23 cellular contexts compared by ENCODE assay signal in the genomic region with DNA sequence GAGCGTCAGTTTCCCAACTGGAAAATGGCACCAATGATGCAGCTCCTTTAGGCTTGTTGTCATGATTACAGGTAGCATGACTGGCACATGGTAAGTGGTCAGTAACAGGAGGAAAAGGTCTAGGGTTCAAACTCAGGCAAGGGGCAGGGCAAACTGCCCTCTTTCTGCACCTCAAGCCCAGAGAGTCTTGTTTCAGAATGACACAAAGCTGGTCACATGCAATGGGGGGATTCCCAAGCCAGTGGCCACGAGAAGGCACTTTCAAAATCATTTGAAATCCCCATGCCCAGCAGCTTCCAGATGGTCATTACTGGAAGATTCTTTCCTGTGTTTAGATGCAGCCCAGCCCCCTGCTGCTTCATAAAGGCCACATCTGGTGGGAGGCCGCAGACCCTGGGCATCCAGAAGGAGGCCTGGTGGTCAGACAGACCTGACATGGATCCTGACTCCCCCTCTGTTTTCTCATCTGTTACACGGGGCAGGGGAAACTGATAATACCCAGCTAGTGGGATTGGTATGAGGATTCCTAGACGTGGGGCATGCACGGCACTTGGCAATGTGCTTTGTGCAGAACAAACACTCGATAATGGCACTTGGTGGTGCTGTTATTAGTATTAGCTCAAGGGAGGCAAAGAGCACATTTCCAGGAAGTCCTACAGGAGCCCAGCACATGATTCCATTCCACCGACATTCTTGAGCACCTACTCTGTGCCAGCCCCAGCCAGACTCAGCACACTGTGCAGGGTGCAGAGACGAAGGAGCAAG. TPM values are rescaled to one million over a fixed set of nuclear protein-coding genes. Genes with fewer than 3 reads are reported as not detected.
DNase-seq lines count a peak whose midpoint lies in the region; ATAC-seq, FAIRE-seq and TF ChIP-seq lines count a peak whose summit lies in the region.
"Had no signal": no experiment of that assay in that cellular context is flagged by ENCODE, and none has a peak within 500 bp of the region (broad histone marks: within the 10 kb centered on the region; RNA-seq: fewer than 3 reads in every experiment).

No MANE protein-coding gene starts in this region.

- no peak for TF ChIP-seq CTCF in GM20000 (IDR thresholded peaks at IDR 0.05; ENCODE audit: extremely low read depth, missing control alignments)
- no peak for TF ChIP-seq CTCF in sigmoid colon (IDR thresholded peaks at IDR 0.05)
- TF ChIP-seq CTCF in omental fat pad (IDR thresholded peaks at IDR 0.05) = no peak

- DNase-seq in GM12892 (ENCODE audit: insufficient read length) = no peak
- DNase-seq in GM20000 (ENCODE audit: low spot score) = peak; percentile 68
- DNase-seq in sigmoid colon = peak; percentile 14
- no peak for DNase-seq in NCI-H2029 treated with DMSO at 0.1 percent for 48 hours (lab: John Stamatoyannopoulos, UW)
- no peak for DNase-seq in omental fat pad (ENCODE audit: low spot score)
- DNase-seq: activated naive CD4-positive, alpha-beta T cell treated with Interleukin-2 at 50 U/mL for 16 hours; body of pancreas; DMS79 treated with DMSO at 0.1 percent for 48 hours; HCEC 1CT; heart right ventricle; NCI-H1694; NCI-H510A treated with DMSO at 0.1 percent for 48 hours; ovary; SW 1271 had no signal

- 76 to 83% methylated on average over 9 of the region's 9 CpGs for WGBS in sigmoid colon, 2 donors

- H3K27ac ChIP-seq in sigmoid colon = no peak overlapping the region
- H3K27ac ChIP-seq: body of pancreas, heart right ventricle, ovary had no signal

- TF ChIP-seq EP300 in sigmoid colon (IDR thresholded peaks at IDR 0.05) = no peak

- peak; percentile 63 for ATAC-seq in HG03439 (IDR thresholded peaks at IDR 0.05; ENCODE audit: unreplicated experiment)
- ATAC-seq in omental fat pad (ENCODE audit: low FRiP score) = no peak
- no peak for ATAC-seq in HG03139 (IDR thresholded peaks at IDR 0.05; ENCODE audit: unreplicated experiment)
- ATAC-seq: body of pancreas had no signal

- intact Hi-C loops in sigmoid colon (cut with DNase I) = no loop called here

- FAIRE-seq in GM12892 (lab: Jason Lieb, UNC) = peak; percentile 94
- FAIRE-seq: RCC 7860, urothelium cell line had no signal

- peaks cover 0 to 12% (median 12%) of the 10 kb centered on the region in 4 donors for H3K4me1 ChIP-seq in sigmoid colon
- H3K4me1 ChIP-seq: body of pancreas had no signal

- no peak overlapping the region for H3K4me3 ChIP-seq in sigmoid colon
- H3K4me3 ChIP-seq: BLaER1 treated with 17β-estradiol and CSF1 and Interleukin-3, amounts not matched to agents 10 nM and 100 nM; body of pancreas; heart right ventricle; ovary had no signal

- TF ChIP-seq POLR2A in GM12892 (IDR thresholded peaks at IDR 0.05; ENCODE audit: low read depth, low read length) (no peak), sigmoid colon (IDR thresholded peaks at IDR 0.05) (no peak)

- H3K36me3 ChIP-seq in sigmoid colon = no peaks in the 10 kb centered on the region
- H3K36me3 ChIP-seq: BLaER1 treated with 17β-estradiol and CSF1 and Interleukin-3, amounts not matched to agents 10 nM and 100 nM; heart right ventricle; ovary had no signal

- no peaks in the 10 kb centered on the region for H3K9me3 ChIP-seq in sigmoid colon
- H3K9me3 ChIP-seq: body of pancreas, ovary had no signal

- no peaks in the 10 kb centered on the region for H3K27me3 ChIP-seq in sigmoid colon
- H3K27me3 ChIP-seq: BLaER1 treated with 17β-estradiol and CSF1 and Interleukin-3, amounts not matched to agents 10 nM and 100 nM; body of pancreas; ovary had no signal

RNA-seq across cellular contexts. Expression of a gene that starts 6.9 kb away (rescaled TPM):
- 0.45 TPM for polyA plus RNA-seq in GM12892 (2012; ENCODE audit: missing spikeins)
- total RNA-seq in sigmoid colon (under 1 TPM in 1 of 4 donors, not detected in 3; 0.16 TPM), omental fat pad (not detected)
- polyA plus RNA-seq in sigmoid colon = 1 to 10 TPM in 1 of 3 donors, not detected in 2; 8.6 TPM
- total RNA-seq: body of pancreas, HT-29, kidney epithelial cell, mucosa of gallbladder, skeletal muscle tissue had no signal
- polyA plus RNA-seq: heart right ventricle had no signal

RNA-seq across cellular contexts. Expression of a gene that starts 12.9 kb away (rescaled TPM):
- polyA plus RNA-seq in GM12892 (2012; ENCODE audit: missing spikeins) = 0.06 TPM
- not detected for total RNA-seq in sigmoid colon
- under 1 TPM in 2 of 3 donors, not detected in 1; 0.60 to 0.80 TPM for polyA plus RNA-seq in sigmoid colon
- total RNA-seq in omental fat pad = not detected
- total RNA-seq: body of pancreas, heart right ventricle, skeletal muscle tissue had no signal
- polyA plus RNA-seq: heart right ventricle had no signal

RNA-seq across cellular contexts. Expression of a gene that starts 56.2 kb away (rescaled TPM):
- polyA plus RNA-seq in GM12892 (2012; ENCODE audit: missing spikeins) = 0.32 TPM
- total RNA-seq in sigmoid colon (10 to 100 TPM; 18.6 to 45.4 (median 30.5) TPM), omental fat pad (10 to 100 TPM in 1 of 4 donors, 1 to 10 TPM in 2, under 1 TPM in 1; 0.60 to 14.5 (median 3.0) TPM)
- 1 to 10 TPM in 2 of 3 donors, under 1 TPM in 1; 0.69 to 5.4 (median 2.4) TPM for polyA plus RNA-seq in sigmoid colon
- total RNA-seq: HT-29, kidney epithelial cell had no signal

RNA-seq across cellular contexts. Expression of a gene that starts 59.7 kb away (rescaled TPM):
- polyA plus RNA-seq in GM12892 (2012; ENCODE audit: missing spikeins) = not detected
- 10 to 100 TPM; 14.6 to 25.0 (median 23.1) TPM for total RNA-seq in sigmoid colon
- polyA plus RNA-seq in sigmoid colon = 1 to 10 TPM; 2.9 to 7.8 (median 3.7) TPM
- 1 to 10 TPM in 2 of 4 donors, under 1 TPM in 2; 0.32 to 2.1 (median 1.2) TPM for total RNA-seq in omental fat pad

Comparison
In these comparisons a context has a peak if more than half of its experiments do, and no peak if none do; other contexts are left out.
1. DNase-seq: peak in GM20000 (single experiment) and sigmoid colon (single experiment); none in GM12892 (single experiment), NCI-H2029 treated with DMSO at 0.1 percent for 48 hours (single experiment) and omental fat pad (single experiment).